ENCODE assay signal across 16 cellular contexts in genomic region chr18:76633504-76634259, GRCh38.
"Had no signal": no experiment of that assay in that cellular context is flagged by ENCODE, and none has a peak within 500 bp of the region (broad histone marks: within the 10 kb centered on the region; RNA-seq: fewer than 3 reads in every experiment).

No MANE protein-coding gene starts in this region.

- H3K27ac ChIP-seq: cardiac muscle cell, epithelial cell of prostate, gastrocnemius medialis, heart left ventricle, pancreas had no signal

- H3K4me3 ChIP-seq: cardiac muscle cell, gastrocnemius medialis, heart left ventricle, pancreas had no signal

- DNase-seq: activated CD4-positive, alpha-beta memory T cell treated with anti-CD3 and anti-CD28 coated beads, Interleukin-2, amount 10 ng/mL, durations not matched to agents 7 days and 5 days; activated CD4-positive, alpha-beta T cell treated with anti-CD3 and anti-CD28 coated beads for 36 hours; activated gamma-delta T cell; activated T-cell treated with anti-CD3 and anti-CD28 coated beads, Interleukin-2, amount 50 U/mL, for 4 hours; gastrocnemius medialis; heart left ventricle; immature natural killer cell; mesenchymal stem cell; naive thymus-derived CD8-positive, alpha-beta T cell; pancreas; stimulated activated CD4-positive, alpha-beta T cell treated with anti-CD3 and anti-CD28 coated beads, Interleukin-12 subunit alpha, Interleukin-12 subunit beta, amount 100 ng/mL, for 4 hours; stimulated activated CD4-positive, alpha-beta T cell treated with anti-CD3 and anti-CD28 coated beads, Interleukin-2, amount 100 ng/mL, for 24 hours had no signal

- H3K4me1 ChIP-seq: gastrocnemius medialis, heart left ventricle, pancreas had no signal

- H3K36me3 ChIP-seq: cardiac muscle cell, gastrocnemius medialis, heart left ventricle, pancreas had no signal

- H3K27me3 ChIP-seq: cardiac muscle cell, gastrocnemius medialis, heart left ventricle, pancreas had no signal

- H3K9me3 ChIP-seq: gastrocnemius medialis, pancreas had no signal

- H3K4me1 Mint-ChIP-seq: activated CD4-positive, alpha-beta memory T cell treated with anti-CD3 and anti-CD28 coated beads, Interleukin-2, amount 10 ng/mL, durations not matched to agents 7 days and 5 days; activated CD4-positive, alpha-beta T cell treated with anti-CD3 and anti-CD28 coated beads for 36 hours; immature natural killer cell; stimulated activated effector memory CD8-positive, alpha-beta T cell treated with anti-CD3 and anti-CD28 coated beads, Interleukin-12 subunit alpha, Interleukin-12 subunit beta, amount 100 ng/mL, for 72 hours had no signal

- H3K9me3 Mint-ChIP-seq: activated CD4-positive, alpha-beta memory T cell treated with anti-CD3 and anti-CD28 coated beads, Interleukin-2, amount 10 ng/mL, durations not matched to agents 7 days and 5 days; stimulated activated effector memory CD8-positive, alpha-beta T cell treated with anti-CD3 and anti-CD28 coated beads, Interleukin-12 subunit alpha, Interleukin-12 subunit beta, amount 100 ng/mL, for 72 hours had no signal

- ATAC-seq: activated CD4-positive, alpha-beta T cell treated with anti-CD3 and anti-CD28 coated beads for 36 hours; activated naive CD4-positive, alpha-beta T cell treated with anti-CD3 and anti-CD28 coated beads, Interleukin-2, amount 50 U/mL, for 72 hours; activated T-cell treated with anti-CD3 and anti-CD28 coated beads, Interleukin-2, amount 50 U/mL, for 4 hours; gastrocnemius medialis; heart left ventricle; naive thymus-derived CD8-positive, alpha-beta T cell; pancreas; stimulated activated effector memory CD8-positive, alpha-beta T cell treated with anti-CD3 and anti-CD28 coated beads, Interleukin-12 subunit alpha, Interleukin-12 subunit beta, amount 100 ng/mL, for 72 hours had no signal

- H3K36me3 Mint-ChIP-seq: stimulated activated effector memory CD8-positive, alpha-beta T cell treated with anti-CD3 and anti-CD28 coated beads, Interleukin-12 subunit alpha, Interleukin-12 subunit beta, amount 100 ng/mL, for 72 hours had no signal

- H3K4me3 Mint-ChIP-seq: activated CD4-positive, alpha-beta memory T cell treated with anti-CD3 and anti-CD28 coated beads, Interleukin-2, amount 10 ng/mL, durations not matched to agents 7 days and 5 days; activated CD4-positive, alpha-beta T cell treated with anti-CD3 and anti-CD28 coated beads for 36 hours; activated T-cell treated with anti-CD3 and anti-CD28 coated beads, Interleukin-2, amount 50 U/mL, for 4 hours; immature natural killer cell; naive thymus-derived CD8-positive, alpha-beta T cell; stimulated activated effector memory CD8-positive, alpha-beta T cell treated with anti-CD3 and anti-CD28 coated beads, Interleukin-12 subunit alpha, Interleukin-12 subunit beta, amount 100 ng/mL, for 72 hours had no signal

- H3K27ac Mint-ChIP-seq: activated CD4-positive, alpha-beta memory T cell treated with anti-CD3 and anti-CD28 coated beads, Interleukin-2, amount 10 ng/mL, durations not matched to agents 7 days and 5 days; activated CD4-positive, alpha-beta T cell treated with anti-CD3 and anti-CD28 coated beads for 36 hours; activated naive CD4-positive, alpha-beta T cell treated with anti-CD3 and anti-CD28 coated beads, Interleukin-2, amount 50 U/mL, for 72 hours; immature natural killer cell; naive thymus-derived CD8-positive, alpha-beta T cell; stimulated activated effector memory CD8-positive, alpha-beta T cell treated with anti-CD3 and anti-CD28 coated beads, Interleukin-12 subunit alpha, Interleukin-12 subunit beta, amount 100 ng/mL, for 72 hours had no signal
